ENCODE assay signal across 14 cellular contexts in the genomic region with DNA sequence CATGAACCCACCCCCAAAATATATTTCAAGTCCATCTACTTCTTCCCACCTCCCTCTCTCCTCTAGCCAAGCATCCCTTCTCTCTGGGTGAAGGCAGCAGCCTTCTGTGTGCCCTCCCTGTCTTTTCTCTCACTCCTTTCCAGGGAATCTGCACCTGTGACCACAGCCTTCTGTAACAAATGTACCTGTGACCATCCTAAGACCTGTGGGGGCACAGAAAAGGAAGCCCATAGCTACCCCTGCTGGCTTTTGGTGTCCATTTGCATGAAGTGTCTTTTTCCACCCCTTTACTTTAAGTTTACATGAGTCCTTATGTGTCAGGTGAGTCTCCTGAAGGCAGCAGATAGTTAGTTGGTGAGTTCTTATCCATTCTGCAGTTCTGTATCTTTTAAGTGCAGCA. TPM values are rescaled to one million over a fixed set of nuclear protein-coding genes. Genes with fewer than 3 reads are reported as not detected.
DNase-seq lines count a peak whose midpoint lies in the region; ATAC-seq, FAIRE-seq and TF ChIP-seq lines count a peak whose summit lies in the region.
"Had no signal": no experiment of that assay in that cellular context is flagged by ENCODE, and none has a peak within 500 bp of the region (broad histone marks: within the 10 kb centered on the region; RNA-seq: fewer than 3 reads in every experiment).

No MANE protein-coding gene starts in this region.

- BruUV-seq in PC-3 (replicated peaks; lab: Mats Ljungman, UMichigan): no TSS peak

- no peak for DNase-seq in D721Med (ENCODE audit: insufficient read length, low spot score)
- peak; percentile 47 for DNase-seq in GM12865 (ENCODE audit: low read depth)
- DNase-seq in PC-3: peak; percentile 19
- DNase-seq in foreskin keratinocyte: peak in 1 of 2 donors; percentile 12
- no peak for DNase-seq in NCI-H446 treated with DMSO at 0.1 percent for 48 hours (lab: John Stamatoyannopoulos, UW)
- no peak for DNase-seq in midbrain (lab: John Stamatoyannopoulos, UW)
- DNase-seq in COR-L47 (lab: John Stamatoyannopoulos, UW): no peak
- no peak for DNase-seq in NAMALWA (ENCODE audit: low spot score)
- DNase-seq: activated effector memory CD4-positive, alpha-beta T cell treated with Interleukin-2 at 50 U/mL for 16 hours; Karpas-422; NCI-H2081; PC-9; testis had no signal

- ATAC-seq in PC-3 (0 out of 2 replicates have a peak, but pooled peaks have one; percentile 7), foreskin keratinocyte (no peak)

- POLR2A ChIA-PET in PC-3 (lab: Charles Lee; ENCODE audit: unreplicated experiment): interaction anchor here (0.7 kb wide), 1 partner anchor 108 kb away, joined by 5 read pairs; no protein-coding TSS in a partner anchor

- H3K27ac ChIP-seq in PC-3 (ENCODE audit: low read length) (no peak overlapping the region), foreskin keratinocyte (no peak overlapping the region)
- H3K27ac ChIP-seq: PC-9, testis had no signal

- no peak overlapping the region for H2AFZ ChIP-seq in PC-3 (ENCODE audit: low read length)
- H2AFZ ChIP-seq: PC-9 had no signal

- H3K4me2 ChIP-seq in PC-3 (ENCODE audit: low read length): no peak overlapping the region
- H3K4me2 ChIP-seq: PC-9 had no signal

- H3K4me3 ChIP-seq in GM12865 (ENCODE audit: low read depth, low read length) (no peak overlapping the region), PC-3 (ENCODE audit: low read length) (no peak overlapping the region)
- H3K4me3 ChIP-seq: PC-9, testis had no signal

- intact Hi-C loops in PC-3 (cut with micrococcal nuclease): loop anchor here (5.0 kb wide), 1 partner anchor 45 kb away; no protein-coding TSS in a partner anchor

- H3K27me3 ChIP-seq in PC-3 (ENCODE audit: low read length): no peaks in the 10 kb centered on the region
- H3K27me3 ChIP-seq in foreskin keratinocyte: peaks cover 44% of the 10 kb centered on the region
- H3K27me3 ChIP-seq: testis had no signal

- TF ChIP-seq CTCF in D721Med (IDR thresholded peaks at IDR 0.05; ENCODE audit: insufficient read depth, missing control alignments): peak; percentile 4
- peak; percentile 39 for TF ChIP-seq CTCF in GM12865 (IDR thresholded peaks at IDR 0.05; ENCODE audit: insufficient read depth, low read depth, low read length, missing control alignments)
- no peak for TF ChIP-seq CTCF in PC-3 (conservative IDR thresholded peaks at IDR 0.05; ENCODE audit: low read depth, low read length)
- peak; percentile 54 for TF ChIP-seq CTCF in foreskin keratinocyte (conservative IDR thresholded peaks at IDR 0.05)

- no peaks in the 10 kb centered on the region for H3K9me3 ChIP-seq in PC-3 (ENCODE audit: low read length)
- H3K9me3 ChIP-seq: testis had no signal

- no peaks in the 10 kb centered on the region for H3F3A ChIP-seq in PC-3 (ENCODE audit: low read length, unreplicated experiment)

- H3K4me1 ChIP-seq in PC-3 (ENCODE audit: insufficient read depth, low read length): peaks cover 22% of the 10 kb centered on the region
- H3K4me1 ChIP-seq in foreskin keratinocyte: no peaks in the 10 kb centered on the region
- H3K4me1 ChIP-seq: testis had no signal

- FAIRE-seq in D721Med (lab: Jason Lieb, UNC): no peak
- FAIRE-seq: GM12892 had no signal

- H3K9me2 ChIP-seq in PC-3 (replicated peaks; ENCODE audit: low read length): no peaks in the 10 kb centered on the region

- no peaks in the 10 kb centered on the region for H3K79me2 ChIP-seq in PC-3 (ENCODE audit: low read length)

- no peak overlapping the region for H3K9ac ChIP-seq in PC-3 (ENCODE audit: low read length)

- no peaks in the 10 kb centered on the region for H4K20me1 ChIP-seq in PC-3 (ENCODE audit: low read length)

- H3K36me3 ChIP-seq in PC-3 (ENCODE audit: low read depth, low read length): no peaks in the 10 kb centered on the region

- CTCF ChIA-PET in PC-3 (lab: Charles Lee): no interaction called here

RNA-seq across cellular contexts. Expression of gene TBXAS1, which starts 2.0 kb away (rescaled TPM):
- total RNA-seq in PC-3 (2014; rRNA removed) (21.8 and 27.5 TPM in 2 replicates), foreskin keratinocyte (2.1 TPM in 2 replicates)
- 1.3 and 2.8 TPM in 2 replicates for polyA plus RNA-seq in foreskin keratinocyte

RNA-seq across cellular contexts. Expression of gene HIPK2, which starts 49.2 kb away (rescaled TPM):
- 38.1 and 46.0 TPM in 2 replicates for total RNA-seq in PC-3 (2014; rRNA removed)
- total RNA-seq in foreskin keratinocyte: 17.7 and 20.1 TPM in 2 replicates
- 2.1 and 2.6 TPM in 2 replicates for polyA plus RNA-seq in foreskin keratinocyte

Comparison
In these comparisons a context has a peak if more than half of its experiments do, and no peak if none do; other contexts are left out.
1. DNase-seq: peak in GM12865 (single experiment) and PC-3 (single experiment); none in D721Med (single experiment), NCI-H446 treated with DMSO at 0.1 percent for 48 hours (single experiment), midbrain (single experiment), COR-L47 (single experiment) and NAMALWA (single experiment).